In the genomic region with DNA sequence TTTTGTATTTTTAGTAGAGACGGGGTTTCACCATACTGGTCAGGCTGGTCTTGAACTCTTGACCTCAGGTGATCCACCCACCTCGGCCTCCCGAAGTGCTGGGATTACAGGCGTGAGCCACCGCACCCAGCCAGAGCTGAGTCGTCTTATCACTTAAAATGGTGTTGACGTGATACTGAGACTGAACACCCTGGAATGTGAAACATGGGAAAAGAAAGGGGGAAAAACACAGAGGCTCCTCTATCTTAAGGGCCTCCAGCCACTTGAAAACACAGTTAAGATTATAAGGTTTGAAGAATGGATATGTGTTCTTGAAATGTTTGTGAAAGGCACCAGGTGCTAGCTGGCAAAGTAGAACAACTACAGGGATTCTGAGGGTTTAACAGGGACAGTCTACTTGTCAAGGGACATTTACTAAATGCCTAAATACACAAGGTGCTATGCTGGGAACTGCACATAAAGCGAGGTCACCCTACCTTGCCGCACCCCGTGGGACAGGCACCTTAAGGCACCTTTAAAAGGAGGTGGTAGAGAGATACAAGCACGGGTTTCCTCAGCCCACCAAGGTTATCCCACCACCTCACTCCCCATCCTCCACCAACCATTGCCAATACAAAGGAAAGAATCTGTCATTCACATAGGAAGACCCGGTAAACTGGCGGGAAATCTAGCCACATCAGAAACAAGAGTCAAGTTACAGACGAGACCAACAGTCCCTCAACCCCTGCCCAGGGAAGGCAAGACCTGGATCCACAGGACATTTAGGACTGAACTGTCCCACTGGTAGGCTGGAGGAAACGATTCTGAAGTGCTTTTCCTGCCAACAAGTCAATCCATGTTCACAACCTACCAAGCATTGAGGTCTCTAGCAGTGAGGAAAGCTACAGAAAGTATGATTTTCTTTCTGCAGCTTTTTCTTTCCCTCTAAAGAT, we compare ENCODE assay signal across 32 cellular contexts. TPM values are rescaled to one million over a fixed set of nuclear protein-coding genes. Genes with fewer than 3 reads are reported as not detected.
DNase-seq lines count a peak whose midpoint lies in the region; ATAC-seq, FAIRE-seq and TF ChIP-seq lines count a peak whose summit lies in the region.
"Had no signal": no experiment of that assay in that cellular context is flagged by ENCODE, and none has a peak within 500 bp of the region (broad histone marks: within the 10 kb centered on the region; RNA-seq: fewer than 3 reads in every experiment).

No MANE protein-coding gene starts in this region.

- intact Hi-C loops in body of pancreas (cut with DNase I) = no loop called here

- H2BK120ac ChIP-seq in H9 (ENCODE audit: low read depth, low read length, poor library complexity, severe bottlenecking) = no peak overlapping the region

- H3K4me1 ChIP-seq in H9 (ENCODE audit: insufficient read depth, low read length) (peaks cover 11% of the 10 kb centered on the region; the same call in 1 of the 2 replicates), body of pancreas (peaks cover 40% of the 10 kb centered on the region), iPS DF 6.9 (ENCODE audit: control insufficient read depth, insufficient read depth, low read length) (peaks cover 4% of the 10 kb centered on the region), neural progenitor cell (peaks cover 28% of the 10 kb centered on the region)
- H3K4me1 ChIP-seq: Caco-2, SJSA1 had no signal

- no peak overlapping the region for H2BK20ac ChIP-seq in H9 (ENCODE audit: low read depth, low read length, poor library complexity, severe bottlenecking)

- H3K23ac ChIP-seq in H9 (ENCODE audit: insufficient read length, low read depth, low read length) = no peak overlapping the region

- peak; percentile 93 for ATAC-seq in body of pancreas
- ATAC-seq in GM19395 (IDR thresholded peaks at IDR 0.05; ENCODE audit: unreplicated experiment) = no peak
- ATAC-seq in HG02870 (IDR thresholded peaks at IDR 0.05; ENCODE audit: unreplicated experiment) = no peak
- ATAC-seq: GM12878, left lobe of liver, mucosa of descending colon, T-cell had no signal

- H2BK5ac ChIP-seq in H9 (ENCODE audit: insufficient read length, low read length) = no peak overlapping the region

- no peaks in the 10 kb centered on the region for H3K23me2 ChIP-seq in H9 (ENCODE audit: insufficient read length, low read depth, low read length, poor library complexity, severe bottlenecking)

- H3K9me3 Mint-ChIP-seq in H9 (no peaks in the 10 kb centered on the region; a peak in 2 of 5 replicates), neural progenitor cell (peaks cover 24% of the 10 kb centered on the region)
- H3K9me3 Mint-ChIP-seq: immature natural killer cell, T-cell had no signal

- FAIRE-seq in H54 (lab: Jason Lieb, UNC) = no peak
- FAIRE-seq: GM12878, RCC 7860, TTC549 had no signal

- no peak overlapping the region for H3K4ac ChIP-seq in H9 (ENCODE audit: low read depth, low read length)

- H3K56ac ChIP-seq in H9 (ENCODE audit: insufficient read length, low read depth, low read length) = no peak overlapping the region

- no peak overlapping the region for H4K91ac ChIP-seq in H9 (ENCODE audit: insufficient read length, low read depth, low read length)

- no peak overlapping the region for H3T11ph ChIP-seq in H9 (ENCODE audit: low read length)

- H3K27ac ChIP-seq in H9 (ENCODE audit: insufficient read length, low read depth, low read length) (peak overlapping the region; percentile 37), body of pancreas (peak overlapping the region; percentile 51 to 84 (median 76)), iPS DF 6.9 (ENCODE audit: low read length) (no peak overlapping the region), neural progenitor cell (no peak overlapping the region)
- H3K27ac ChIP-seq: breast epithelium, colonic mucosa, SJSA1, tibial nerve had no signal

- no peak overlapping the region for H4K5ac ChIP-seq in H9 (ENCODE audit: insufficient read length, low read depth, low read length)

- H3K79me2 ChIP-seq in H9 (ENCODE audit: insufficient read depth, low read length) (no peaks in the 10 kb centered on the region), neural progenitor cell (ENCODE audit: low read depth) (no peaks in the 10 kb centered on the region)

- no peak overlapping the region for H4K8ac ChIP-seq in H9 (replicated peaks; ENCODE audit: insufficient read length, low read depth, low read length)

- H3K9me3 ChIP-seq in H9 (ENCODE audit: control insufficient read depth, low read depth, low read length) = no peaks in the 10 kb centered on the region
- no peaks in the 10 kb centered on the region for H3K9me3 ChIP-seq in body of pancreas
- no peaks in the 10 kb centered on the region for H3K9me3 ChIP-seq in iPS DF 6.9 (ENCODE audit: control insufficient read depth, insufficient read depth, low read length)
- no peaks in the 10 kb centered on the region for H3K9me3 ChIP-seq in neural progenitor cell (ENCODE audit: low read depth)
- H3K9me3 ChIP-seq: breast epithelium, Caco-2, colonic mucosa, mucosa of descending colon, SJSA1, tibial nerve had no signal

- no peaks in the 10 kb centered on the region for H4K20me1 ChIP-seq in H9 (ENCODE audit: control insufficient read depth, insufficient read depth, insufficient read length)
- H4K20me1 ChIP-seq in neural progenitor cell (ENCODE audit: low read depth) = no peaks in the 10 kb centered on the region
- H4K20me1 ChIP-seq: BLaER1 treated with 17β-estradiol and CSF1 and Interleukin-3, amounts not matched to agents 10 nM and 100 nM had no signal

- TF ChIP-seq CTCF in H9 (conservative IDR thresholded peaks at IDR 0.05) = no peak
- no peak for TF ChIP-seq CTCF in body of pancreas (IDR thresholded peaks at IDR 0.05)
- no peak for TF ChIP-seq CTCF in neural progenitor cell (IDR thresholded peaks at IDR 0.05)

- H3K4me3 Mint-ChIP-seq in H9 = 0 out of 5 replicates have a peak overlapping the region, but pooled peaks of 1 of the 2 experiments have one; percentile 0
- no peak overlapping the region for H3K4me3 Mint-ChIP-seq in neural progenitor cell
- H3K4me3 Mint-ChIP-seq: activated naive CD4-positive, alpha-beta T cell treated with anti-CD3 and anti-CD28 coated beads for 36 hours; nephron progenitor cell; T-cell had no signal

- DNase-seq in H9 = peak; percentile 73
- DNase-seq in body of pancreas = peak; percentile 73 to 90 (median 82)
- peak; percentile 43 for DNase-seq in iPS DF 6.9 (ENCODE audit: low read depth, low spot score)
- peak; percentile 13 for DNase-seq in neural progenitor cell (ENCODE audit: low spot score)
- DNase-seq in H54 (ENCODE audit: insufficient read length, low spot score) = no peak
- no peak for DNase-seq in NCI-H524 treated with DMSO at 0.1 percent for 48 hours (lab: John Stamatoyannopoulos, UW)
- DNase-seq: activated CD4-positive, alpha-beta T cell treated with anti-CD3 and anti-CD28 coated beads for 1 hour; activated CD8-positive, alpha-beta memory T cell treated with anti-CD3 and anti-CD28 coated beads for 24 hours; activated naive CD4-positive, alpha-beta T cell treated with anti-CD3 and anti-CD28 coated beads for 36 hours; amniotic stem cell; Caco-2; colonic mucosa; immature natural killer cell; KG1; mucosa of descending colon; NCI-H1436; NCI-H2107; NCI-H510A treated with DMSO at 0.1 percent for 48 hours; nephron progenitor cell; NK-92 treated with Interleukin-12 subunit alpha and Interleukin-12 subunit beta, amount 100 ng/mL, for 24 hours; stimulated activated CD4-positive, alpha-beta T cell treated with anti-CD3 and anti-CD28 coated beads, Interleukin-15, amount 100 ng/mL, for 24 hours; T-cell had no signal

- WGBS in H9 (ENCODE audit: extremely low coverage, insufficient read length, low lambda C conversion rate) = no CpG with 5 or more reads among the region's 15 CpGs
- 25 to 33% methylated on average over 15 of the region's 15 CpGs for WGBS in body of pancreas, 2 donors
- WGBS in iPS DF 6.9 (ENCODE audit: insufficient coverage, insufficient read length) = no CpG with 5 or more reads among the region's 15 CpGs

- TF ChIP-seq POLR2A in body of pancreas (IDR thresholded peaks at IDR 0.05) = peak in 1 of 3 donors; percentile 22
- TF ChIP-seq POLR2A in H54 (IDR thresholded peaks at IDR 0.05; ENCODE audit: low read depth, low read length) = no peak

- H3K79me1 ChIP-seq in H9 (ENCODE audit: insufficient read depth, low read depth, low read length, poor library complexity, severe bottlenecking) = peaks cover 3% of the 10 kb centered on the region

- H3K27me3 ChIP-seq in H9 (ENCODE audit: insufficient read depth, low read length) (no peaks in the 10 kb centered on the region), body of pancreas (no peaks in the 10 kb centered on the region), iPS DF 6.9 (ENCODE audit: control insufficient read depth, insufficient read depth, low read length) (no peaks in the 10 kb centered on the region), neural progenitor cell (no peaks in the 10 kb centered on the region)
- H3K27me3 ChIP-seq: BLaER1 treated with 17β-estradiol and CSF1 and Interleukin-3, amounts not matched to agents 10 nM and 100 nM; breast epithelium; colonic mucosa; SJSA1; tibial nerve had no signal

- H2BK12ac ChIP-seq in H9 (ENCODE audit: insufficient read length, low read depth, low read length) = no peak overlapping the region

- H3K4me3 ChIP-seq in body of pancreas (no peak overlapping the region), iPS DF 6.9 (ENCODE audit: low read length) (no peak overlapping the region), neural progenitor cell (no peak overlapping the region)
- H3K4me3 ChIP-seq: BLaER1 treated with 17β-estradiol and CSF1 and Interleukin-3, amounts not matched to agents 10 nM and 100 nM; breast epithelium; colonic mucosa; GM12878; mucosa of descending colon; SJSA1; tibial nerve had no signal

- H3K27me3 Mint-ChIP-seq in H9 (ENCODE audit: low read depth) (no peaks in the 10 kb centered on the region), neural progenitor cell (ENCODE audit: insufficient read depth, low read depth) (no peaks in the 10 kb centered on the region)
- H3K27me3 Mint-ChIP-seq: T-cell had no signal

- H2BK15ac ChIP-seq in H9 (ENCODE audit: low read depth, low read length) = no peak overlapping the region

- peaks cover 0 to 10% (median 4%) of the 10 kb centered on the region in 3 experiments; a peak in 3 of 7 replicates for H3K36me3 Mint-ChIP-seq in H9 (ENCODE audit: insufficient read depth in 1 of 3, low read depth in 3 of 3)
- H3K36me3 Mint-ChIP-seq in neural progenitor cell = peaks cover 33% of the 10 kb centered on the region

- H3K36me3 ChIP-seq in body of pancreas (replicated peaks in 1 of 2; ENCODE audit: insufficient read depth in 1 of 2, low read depth in 2 of 2) (no peaks in the 10 kb centered on the region), iPS DF 6.9 (ENCODE audit: control insufficient read depth, insufficient read depth, low read length) (no peaks in the 10 kb centered on the region), neural progenitor cell (no peaks in the 10 kb centered on the region)
- H3K36me3 ChIP-seq: breast epithelium, colonic mucosa, SJSA1, tibial nerve had no signal

- H3K9ac ChIP-seq in H9 (ENCODE audit: extremely low read depth, insufficient read length, low read length) (no peak overlapping the region), neural progenitor cell (no peak overlapping the region)
- H3K9ac ChIP-seq: BLaER1 treated with 17β-estradiol and CSF1 and Interleukin-3, amounts not matched to agents 10 nM and 100 nM had no signal

- H3F3A ChIP-seq in neural progenitor cell (ENCODE audit: low read depth) = peaks cover 13% of the 10 kb centered on the region

- H2AFZ ChIP-seq in H9 (ENCODE audit: low read length) (no peak overlapping the region), neural progenitor cell (replicated peaks) (no peak overlapping the region)

- H2AK5ac ChIP-seq in H9 (ENCODE audit: insufficient read length, low read length) = no peak overlapping the region

- H3K4me1 Mint-ChIP-seq in H9 (peaks cover 45 to 47% of the 10 kb centered on the region in 2 experiments), neural progenitor cell (peaks cover 24% of the 10 kb centered on the region)

- peak overlapping the region; percentile 0 for H3K4me2 ChIP-seq in H9 (ENCODE audit: insufficient read depth, insufficient read length, low read length)
- H3K4me2 ChIP-seq in neural progenitor cell = no peak overlapping the region
- H3K4me2 ChIP-seq: BLaER1 treated with 17β-estradiol and CSF1 and Interleukin-3, amounts not matched to agents 10 nM and 100 nM had no signal

- H3K14ac ChIP-seq in H9 (ENCODE audit: insufficient read depth, low read length) = no peak overlapping the region

- no peak overlapping the region for H3K18ac ChIP-seq in H9 (ENCODE audit: insufficient read length, low read depth, low read length)

- peak overlapping the region; percentile 67 to 96 (median 88) for H3K27ac Mint-ChIP-seq in H9
- H3K27ac Mint-ChIP-seq in neural progenitor cell = no peak overlapping the region
- H3K27ac Mint-ChIP-seq: activated naive CD4-positive, alpha-beta T cell treated with anti-CD3 and anti-CD28 coated beads for 36 hours; T-cell had no signal

RNA-seq across cellular contexts. Expression of gene STK39, which starts 43.4 kb away (rescaled TPM):
- total RNA-seq in H9 (2021) (22.1 and 22.7 TPM in 2 replicates), body of pancreas (10 to 100 TPM; 12.9 to 15.8 TPM), neural progenitor cell (ENCODE audit: low replicate concordance) (18.5 and 23.8 TPM in 2 replicates)

Comparison
In these comparisons a context has a peak if more than half of its experiments do, and no peak if none do; other contexts are left out.
1. DNase-seq: peak in H9 (single experiment), body of pancreas (4 of 4), iPS DF 6.9 (single experiment) and neural progenitor cell (single experiment); none in H54 (single experiment) and NCI-H524 treated with DMSO at 0.1 percent for 48 hours (single experiment).
2. H3K27ac ChIP-seq: peak in H9 (single experiment) and body of pancreas (4 of 4); none in iPS DF 6.9 (single experiment) and neural progenitor cell (single experiment).